Comparison of ENCODE assay signal across 14 cellular contexts in the genomic region with DNA sequence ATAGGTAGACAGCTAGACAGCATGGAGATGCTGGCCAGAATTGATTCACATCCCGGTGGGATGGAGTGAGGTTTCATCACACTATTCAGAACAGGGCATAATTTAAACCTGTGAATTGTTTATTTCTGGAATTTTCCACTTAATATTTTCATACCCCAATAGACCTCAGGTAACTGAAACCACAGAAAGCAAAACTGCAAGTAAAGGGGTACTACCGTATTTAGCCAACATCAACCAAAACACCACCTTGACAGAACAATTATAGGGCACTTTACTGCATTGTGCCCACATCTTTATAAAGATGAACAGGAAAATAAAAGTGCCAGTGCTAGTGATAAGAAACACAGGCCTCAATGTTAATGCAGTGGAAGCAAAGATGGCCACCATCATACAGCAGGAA. TPM values are rescaled to one million over a fixed set of nuclear protein-coding genes. Genes with fewer than 3 reads are reported as not detected.
DNase-seq lines count a peak whose midpoint lies in the region; ATAC-seq, FAIRE-seq and TF ChIP-seq lines count a peak whose summit lies in the region.
"Had no signal": no experiment of that assay in that cellular context is flagged by ENCODE, and none has a peak within 500 bp of the region (broad histone marks: within the 10 kb centered on the region; RNA-seq: fewer than 3 reads in every experiment).

No MANE protein-coding gene starts in this region.

- H3K4me3 Mint-ChIP-seq in GM23338, result no peak overlapping the region
- no peak overlapping the region for H3K4me3 Mint-ChIP-seq in activated CD4-positive, alpha-beta memory T cell treated with anti-CD3 and anti-CD28 coated beads, Interleukin-2, amount 10 ng/mL, durations not matched to agents 7 days and 5 days

- ATAC-seq in GM23338 (no peak), GM21528 (IDR thresholded peaks at IDR 0.05; ENCODE audit: low FRiP score, unreplicated experiment) (no peak), HG03432 (IDR thresholded peaks at IDR 0.05; ENCODE audit: unreplicated experiment) (no peak)

- POLR2A ChIA-PET in activated CD4-positive, alpha-beta memory T cell treated with anti-CD3 and anti-CD28 coated beads, Interleukin-2, amount 10 ng/mL, durations not matched to agents 7 days and 5 days (lab: Charles Lee), result interaction anchor here (0.8 to 10.7 kb wide), 5 partner anchors 7 to 123 kb away, joined by 4 to 397 read pairs (median 20); a partner anchor contains a TSS

- H4K20me1 ChIP-seq in GM23338 (replicated peaks; ENCODE audit: insufficient read depth) (peaks cover 38% of the 10 kb centered on the region), keratinocyte (ENCODE audit: control insufficient read depth, extremely low read depth, insufficient read depth, low read length) (peaks cover 2% of the 10 kb centered on the region)

- H3F3A ChIP-seq in GM23338 (replicated peaks; ENCODE audit: low read depth), result peaks cover 12% of the 10 kb centered on the region

- H2AFZ ChIP-seq in GM23338 (no peak overlapping the region), keratinocyte (ENCODE audit: control insufficient read depth, low read length) (no peak overlapping the region)

- H3K9me3 ChIP-seq in keratinocyte (ENCODE audit: control insufficient read depth, low read depth, low read length), result no peaks in the 10 kb centered on the region
- H3K9me3 ChIP-seq: sigmoid colon, vagina had no signal

- dilution Hi-C loops in keratinocyte (cut with MboI; ENCODE audit: extremely low pct_ligation_motif_present, low sequenced_read_pairs), result no loop called here

- 0 out of 2 replicates have a peak overlapping the region, but pooled peaks have one; percentile 41 for H3K4me2 ChIP-seq in GM23338
- H3K4me2 ChIP-seq in keratinocyte (ENCODE audit: control insufficient read depth, extremely low read depth, insufficient read depth, low read depth, low read length), result peak overlapping the region; percentile 16

- no peak for FAIRE-seq in keratinocyte (lab: Jason Lieb, UNC)

- H3K27me3 ChIP-seq in GM23338 (ENCODE audit: insufficient read depth) (no peaks in the 10 kb centered on the region), keratinocyte (ENCODE audit: control insufficient read depth, extremely low read depth, insufficient read depth, low read length) (no peaks in the 10 kb centered on the region)
- H3K27me3 ChIP-seq: sigmoid colon, vagina had no signal

- DNase-seq in GM23338 (ENCODE audit: low spot score) (no peak), keratinocyte (ENCODE audit: low read depth, low spot score) (no peak), GM10266 (ENCODE audit: extremely low spot score) (no peak), mucosa of gallbladder (ENCODE audit: low spot score) (no peak)
- no peak for DNase-seq in activated CD4-positive, alpha-beta memory T cell treated with anti-CD3 and anti-CD28 coated beads, Interleukin-2, amount 10 ng/mL, durations not matched to agents 7 days and 5 days
- DNase-seq: C1 segment of cervical spinal cord, HCEC 1CT, NCI-H524, sigmoid colon had no signal

- no peaks in the 10 kb centered on the region for H3K9me2 ChIP-seq in GM23338 (ENCODE audit: insufficient read depth)

- peaks cover 3% of the 10 kb centered on the region for H3K27me3 Mint-ChIP-seq in GM23338 (ENCODE audit: insufficient read depth, low read depth, poor library complexity)
- H3K27me3 Mint-ChIP-seq in activated CD4-positive, alpha-beta memory T cell treated with anti-CD3 and anti-CD28 coated beads, Interleukin-2, amount 10 ng/mL, durations not matched to agents 7 days and 5 days, result no peaks in the 10 kb centered on the region

- H3K9ac ChIP-seq in keratinocyte (ENCODE audit: control insufficient read depth, extremely low read depth, insufficient read depth, low read length), result no peak overlapping the region

- H3K4me1 ChIP-seq in GM23338 (ENCODE audit: insufficient read depth), result peaks cover 69% of the 10 kb centered on the region
- peaks cover 49% of the 10 kb centered on the region for H3K4me1 ChIP-seq in keratinocyte (ENCODE audit: control insufficient read depth, extremely low read depth, insufficient read depth, low read length)

- H3K36me3 Mint-ChIP-seq in GM23338 (ENCODE audit: low read depth), result peaks cover 23% of the 10 kb centered on the region
- peaks cover 44% of the 10 kb centered on the region for H3K36me3 Mint-ChIP-seq in activated CD4-positive, alpha-beta memory T cell treated with anti-CD3 and anti-CD28 coated beads, Interleukin-2, amount 10 ng/mL, durations not matched to agents 7 days and 5 days (ENCODE audit: low read depth)

- peaks cover 2% of the 10 kb centered on the region for H3K9me1 ChIP-seq in keratinocyte (ENCODE audit: control insufficient read depth, extremely low read depth, insufficient read depth, low read length)

- H3K4me1 Mint-ChIP-seq in GM23338, result peaks cover 69% of the 10 kb centered on the region
- peaks cover 74% of the 10 kb centered on the region for H3K4me1 Mint-ChIP-seq in activated CD4-positive, alpha-beta memory T cell treated with anti-CD3 and anti-CD28 coated beads, Interleukin-2, amount 10 ng/mL, durations not matched to agents 7 days and 5 days

- CTCF ChIA-PET in activated CD4-positive, alpha-beta memory T cell treated with anti-CD3 and anti-CD28 coated beads, Interleukin-2, amount 10 ng/mL, durations not matched to agents 7 days and 5 days (lab: Charles Lee), result no interaction called here

- peak overlapping the region; percentile 97 for H3K27ac ChIP-seq in C4-2B
- peak overlapping the region; percentile 74 for H3K27ac ChIP-seq in GM23338 (ENCODE audit: low read depth)
- H3K27ac ChIP-seq in keratinocyte (ENCODE audit: control insufficient read depth, insufficient read depth, low read length), result peak overlapping the region; percentile 87
- H3K27ac ChIP-seq: SK-N-MC had no signal

- peaks cover 14% of the 10 kb centered on the region for H3K9me3 Mint-ChIP-seq in GM23338
- peaks cover 5% of the 10 kb centered on the region for H3K9me3 Mint-ChIP-seq in activated CD4-positive, alpha-beta memory T cell treated with anti-CD3 and anti-CD28 coated beads, Interleukin-2, amount 10 ng/mL, durations not matched to agents 7 days and 5 days

- peak overlapping the region; percentile 73; the same call in 1 of the 2 replicates for H3K27ac Mint-ChIP-seq in GM23338
- H3K27ac Mint-ChIP-seq in activated CD4-positive, alpha-beta memory T cell treated with anti-CD3 and anti-CD28 coated beads, Interleukin-2, amount 10 ng/mL, durations not matched to agents 7 days and 5 days, result peak overlapping the region; percentile 83

- peaks cover under 1% of the 10 kb centered on the region for H3K36me3 ChIP-seq in GM23338 (ENCODE audit: insufficient read depth)
- H3K36me3 ChIP-seq in keratinocyte (ENCODE audit: control insufficient read depth in 2 of 2, extremely low read depth in 1 of 2, insufficient read depth in 2 of 2, low read length in 2 of 2), result peaks cover 1 to 3% of the 10 kb centered on the region in 2 experiments
- H3K36me3 ChIP-seq: sigmoid colon, vagina had no signal

- peaks cover 98% of the 10 kb centered on the region for H3K79me2 ChIP-seq in GM23338 (replicated peaks; ENCODE audit: insufficient read depth)
- H3K79me2 ChIP-seq in keratinocyte (ENCODE audit: control insufficient read depth, insufficient read depth, low read length), result peaks cover 71% of the 10 kb centered on the region

- TF ChIP-seq CTCF in C4-2B (conservative IDR thresholded peaks at IDR 0.05), result no peak
- TF ChIP-seq CTCF in GM23338 (conservative IDR thresholded peaks at IDR 0.05; ENCODE audit: low read depth in 2 of 2), result no peak
- no peak for TF ChIP-seq CTCF in keratinocyte (optimal IDR thresholded peaks at IDR 0.05 in 1 of 3, IDR thresholded peaks at IDR 0.05 in 1 of 3, conservative IDR thresholded peaks at IDR 0.05 in 1 of 3; ENCODE audit: extremely low read depth in 1 of 3, insufficient read depth in 2 of 3, low read length in 3 of 3)
- no peak for TF ChIP-seq CTCF in GM10266 (IDR thresholded peaks at IDR 0.05; ENCODE audit: control insufficient read depth, insufficient read depth, low read depth, missing control alignments)

- H3K4me3 ChIP-seq in GM23338 (no peak overlapping the region), keratinocyte (ENCODE audit: control insufficient read depth in 2 of 3, extremely low read depth in 1 of 3, insufficient read depth in 2 of 3, low read depth in 1 of 3, low read length in 3 of 3) (no peak overlapping the region)
- H3K4me3 ChIP-seq: sigmoid colon, SK-N-MC, vagina had no signal

TF ChIP-seq in GM23338, 12 proteins besides CTCF, POLR2A, EP300 and RAD21 (continues in another document):
- TF ChIP-seq CREB1 (CRISPR knock-in tag; IDR thresholded peaks at IDR 0.05; ENCODE audit: low read depth) (no peak), STAT1 (IDR thresholded peaks at IDR 0.05; ENCODE audit: unreplicated experiment) (no peak), ZNF114 (CRISPR knock-in tag; IDR thresholded peaks at IDR 0.05) (no peak), ZNF331 (CRISPR knock-in tag; IDR thresholded peaks at IDR 0.05; ENCODE audit: low read depth) (no peak), POLR2AphosphoS5 (IDR thresholded peaks at IDR 0.05; ENCODE audit: low read depth) (no peak), EZH2phosphoT487 (IDR thresholded peaks at IDR 0.05; ENCODE audit: unreplicated experiment) (no peak), NANOG (IDR thresholded peaks at IDR 0.05; ENCODE audit: borderline replicate concordance) (no peak), JUNB (IDR thresholded peaks at IDR 0.05; ENCODE audit: unreplicated experiment) (no peak)
- TF ChIP-seq, protein P1, sequence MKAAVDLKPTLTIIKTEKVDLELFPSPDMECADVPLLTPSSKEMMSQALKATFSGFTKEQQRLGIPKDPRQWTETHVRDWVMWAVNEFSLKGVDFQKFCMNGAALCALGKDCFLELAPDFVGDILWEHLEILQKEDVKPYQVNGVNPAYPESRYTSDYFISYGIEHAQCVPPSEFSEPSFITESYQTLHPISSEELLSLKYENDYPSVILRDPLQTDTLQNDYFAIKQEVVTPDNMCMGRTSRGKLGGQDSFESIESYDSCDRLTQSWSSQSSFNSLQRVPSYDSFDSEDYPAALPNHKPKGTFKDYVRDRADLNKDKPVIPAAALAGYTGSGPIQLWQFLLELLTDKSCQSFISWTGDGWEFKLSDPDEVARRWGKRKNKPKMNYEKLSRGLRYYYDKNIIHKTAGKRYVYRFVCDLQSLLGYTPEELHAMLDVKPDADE (IDR thresholded peaks at IDR 0.05), result no peak

RNA-seq across cellular contexts. Expression of a gene that starts 7.5 kb away (rescaled TPM):
- 101 and 107 TPM in 2 replicates for total RNA-seq in GM23338 (2014; rRNA removed; shearing (Covaris generic))
- polyA plus RNA-seq in GM23338 (2016; fragmentation: Nextera tagmentation; extraction: Ambion mirVana) (32.3 and 34.0 TPM in 2 replicates), keratinocyte (20.0 to 22.8 TPM (median 22.2 TPM) in 3 replicates)
- 10 to 100 TPM; 59.1 to 60.6 TPM for total RNA-seq in activated CD4-positive, alpha-beta memory T cell treated with anti-CD3 and anti-CD28 coated beads, Interleukin-2, amount 10 ng/mL, durations not matched to agents 7 days and 5 days
- 14.2 TPM for polyA plus RNA-seq in keratinocyte (2011; ENCODE audit: low read depth)
- polyA plus RNA-seq in keratinocyte (2011; cell fraction: cytosol; rRNA removed), result 8.4 and 11.9 TPM in 2 replicates
- polyA plus RNA-seq in keratinocyte (2011; cell fraction: nucleus; rRNA removed), result 31.3 and 36.7 TPM in 2 replicates
- 16.0 and 23.2 TPM in 2 replicates for polyA plus RNA-seq in keratinocyte (2012; ENCODE audit: low replicate concordance)
- polyA minus RNA-seq in keratinocyte, result 42.2 to 70.6 TPM (median 59.9 TPM) in 3 replicates
- 33.2 TPM for polyA minus RNA-seq in keratinocyte (2011; cell fraction: cytosol; rRNA and poly(A)+ RNA removed)
- 62.6 and 99.0 TPM in 2 replicates for polyA minus RNA-seq in keratinocyte (2011; cell fraction: nucleus; rRNA and poly(A)+ RNA removed)
- 87.2 TPM for total RNA-seq in mucosa of gallbladder
